ENCODE assay signal across 14 cellular contexts in genomic region chr17:28947639-28948038, GRCh38. TPM values are rescaled to one million over a fixed set of nuclear protein-coding genes. Genes with fewer than 3 reads are reported as not detected.
DNase-seq lines count a peak whose midpoint lies in the region; ATAC-seq and TF ChIP-seq lines count a peak whose summit lies in the region.
"Had no signal": no experiment of that assay in that cellular context is flagged by ENCODE, and none has a peak within 500 bp of the region (broad histone marks: within the 10 kb centered on the region; RNA-seq: fewer than 3 reads in every experiment).

No MANE protein-coding gene starts in this region.

- H3K27ac ChIP-seq in fibroblast of lung (ENCODE audit: insufficient read depth, low read length) (no peak overlapping the region), skeletal muscle tissue (ENCODE audit: low read depth, low read length) (peak overlapping the region; percentile 81)

- H3K9me3 ChIP-seq in T-helper 17 cell (ENCODE audit: control insufficient read depth, low read length, poor library complexity, severe bottlenecking) (no peaks in the 10 kb centered on the region), fibroblast of lung (ENCODE audit: control insufficient read depth, insufficient read depth, low read depth, low read length) (no peaks in the 10 kb centered on the region), skeletal muscle tissue (ENCODE audit: control insufficient read depth in 3 of 3, low read length in 3 of 3) (no peaks in the 10 kb centered on the region)

- POLR2A ChIA-PET in GM10248 (lab: Yijun Ruan, JAX), result no interaction called here

- H3K9ac ChIP-seq in fibroblast of lung (ENCODE audit: insufficient read depth, low read length), result no peak overlapping the region
- H3K9ac ChIP-seq in skeletal muscle tissue (ENCODE audit: low read depth in 1 of 3, low read length in 3 of 3), result peak overlapping the region in 2 of 3 donors; percentile 87 to 91

- CTCF ChIA-PET in GM10248 (lab: Yijun Ruan, JAX), result interaction anchor here (3.6 kb wide), 1 partner anchor 221 kb away, joined by 19 read pairs; the partner anchor contains the start of gene TLCD1

- H3K27me3 ChIP-seq in fibroblast of lung (ENCODE audit: control insufficient read depth, insufficient read depth, low read length) (no peaks in the 10 kb centered on the region), skeletal muscle tissue (ENCODE audit: control insufficient read depth in 3 of 3, insufficient read depth in 3 of 3, low read length in 3 of 3) (no peaks in the 10 kb centered on the region)

- peaks cover 81% of the 10 kb centered on the region for H3K79me2 ChIP-seq in fibroblast of lung (ENCODE audit: control insufficient read depth, insufficient read depth, low read length)

- no peaks in the 10 kb centered on the region for H3K9me3 Mint-ChIP-seq in T-helper 1 cell treated with Interleukin-12 subunit alpha and Interleukin-12 subunit beta and Interleukin-4 antibody, amounts not matched to agents 30 μg/mL and 1 μg/mL, for 36 hours

- H3K4me1 ChIP-seq in fibroblast of lung (ENCODE audit: control insufficient read depth, extremely low read depth, insufficient read depth, low read length) (peaks cover 8% of the 10 kb centered on the region), skeletal muscle tissue (ENCODE audit: control insufficient read depth in 3 of 3, insufficient read depth in 3 of 3, low read length in 3 of 3) (peaks cover 45 to 55% (median 47%) of the 10 kb centered on the region in 3 donors)

- no peak overlapping the region for H2AFZ ChIP-seq in fibroblast of lung (ENCODE audit: low read length)

- H3K4me2 ChIP-seq in fibroblast of lung (ENCODE audit: extremely low read depth, insufficient read depth, low read length), result peak overlapping the region; percentile 99

- H3K36me3 Mint-ChIP-seq in T-helper 1 cell treated with Interleukin-12 subunit alpha and Interleukin-12 subunit beta and Interleukin-4 antibody, amounts not matched to agents 30 μg/mL and 1 μg/mL, for 36 hours (ENCODE audit: low read depth), result peaks cover 40% of the 10 kb centered on the region
- H3K36me3 Mint-ChIP-seq in T-helper 17 cell (ENCODE audit: low read depth), result peaks cover 2% of the 10 kb centered on the region

- H3K27ac Mint-ChIP-seq in T-helper 1 cell treated with Interleukin-12 subunit alpha and Interleukin-12 subunit beta and Interleukin-4 antibody, amounts not matched to agents 30 μg/mL and 1 μg/mL, for 36 hours, result peak overlapping the region; percentile 8
- peak overlapping the region; percentile 98 for H3K27ac Mint-ChIP-seq in T-helper 17 cell

- no peaks in the 10 kb centered on the region for H3K27me3 Mint-ChIP-seq in T-helper 1 cell treated with Interleukin-12 subunit alpha and Interleukin-12 subunit beta and Interleukin-4 antibody, amounts not matched to agents 30 μg/mL and 1 μg/mL, for 36 hours (ENCODE audit: low read depth)
- no peaks in the 10 kb centered on the region for H3K27me3 Mint-ChIP-seq in T-helper 17 cell

- peak overlapping the region; percentile 95 for H3K4me3 Mint-ChIP-seq in T-helper 1 cell treated with Interleukin-12 subunit alpha and Interleukin-12 subunit beta and Interleukin-4 antibody, amounts not matched to agents 30 μg/mL and 1 μg/mL, for 36 hours
- peak overlapping the region; percentile 96 for H3K4me3 Mint-ChIP-seq in T-helper 17 cell

- ATAC-seq in T-helper 17 cell (no peak), HG03175 (IDR thresholded peaks at IDR 0.05; ENCODE audit: unreplicated experiment) (no peak), HG02981 (IDR thresholded peaks at IDR 0.05; ENCODE audit: unreplicated experiment) (no peak)
- ATAC-seq: esophagus mucosa had no signal

- H3K36me3 ChIP-seq in fibroblast of lung (ENCODE audit: control insufficient read depth, insufficient read depth, low read length), result no peaks in the 10 kb centered on the region
- no peaks in the 10 kb centered on the region for H3K36me3 ChIP-seq in skeletal muscle tissue (ENCODE audit: control insufficient read depth in 3 of 3, insufficient read depth in 3 of 3, low read length in 3 of 3)

- H4K20me1 ChIP-seq in fibroblast of lung (ENCODE audit: control insufficient read depth, extremely low read depth, insufficient read depth, low read length), result no peaks in the 10 kb centered on the region

- peak overlapping the region in 3 of 4 experiments; percentile 67 to 84 (median 81) for H3K4me3 ChIP-seq in fibroblast of lung (replicated peaks in 1 of 4; ENCODE audit: control extremely low read depth in 1 of 4, insufficient read depth in 1 of 4, low read depth in 3 of 4, low read length in 4 of 4)
- H3K4me3 ChIP-seq in skeletal muscle tissue (ENCODE audit: low read length in 3 of 3), result no peak overlapping the region

- peaks cover 39% of the 10 kb centered on the region for H3K4me1 Mint-ChIP-seq in T-helper 1 cell treated with Interleukin-12 subunit alpha and Interleukin-12 subunit beta and Interleukin-4 antibody, amounts not matched to agents 30 μg/mL and 1 μg/mL, for 36 hours (ENCODE audit: low read depth)
- peaks cover 31% of the 10 kb centered on the region for H3K4me1 Mint-ChIP-seq in T-helper 17 cell

- DNase-seq in T-helper 1 cell (no peak), T-helper 17 cell (no peak), fibroblast of lung (ENCODE audit: low read depth in 2 of 2) (no peak), GM10248 (ENCODE audit: extremely low spot score) (no peak)
- DNase-seq: ACHN; NK-92 treated with Interleukin-12 subunit alpha and Interleukin-12 subunit beta, amount 100 ng/mL, for 24 hours had no signal

- TF ChIP-seq CTCF in fibroblast of lung (conservative IDR thresholded peaks at IDR 0.05 in 1 of 2, IDR thresholded peaks at IDR 0.05 in 1 of 2; ENCODE audit: low read depth in 1 of 2, low read length in 2 of 2) (no peak), GM10248 (IDR thresholded peaks at IDR 0.05; ENCODE audit: control extremely low read depth, extremely low read depth, low read depth, missing control alignments) (no peak)

RNA-seq across cellular contexts. Expression of gene PHF12, which starts 3.7 kb away (rescaled TPM):
- total RNA-seq in T-helper 17 cell (100 to 1,000 TPM; 164 to 174 TPM), fibroblast of lung (9.0 and 14.2 TPM in 2 replicates), skeletal muscle tissue (8.9 TPM)
- polyA plus RNA-seq in fibroblast of lung, result 10.1 and 11.9 TPM in 2 replicates
- polyA plus RNA-seq in fibroblast of lung (2012), result 13.9 and 15.3 TPM in 2 replicates
- 117 and 121 TPM in 2 replicates for polyA minus RNA-seq in fibroblast of lung (ENCODE audit: low replicate concordance)

RNA-seq across cellular contexts. Expression of gene DHRS13, which starts 44.8 kb away (rescaled TPM):
- total RNA-seq in T-helper 17 cell, result 10 to 100 TPM; 21.0 TPM
- total RNA-seq in fibroblast of lung, result 6.9 and 7.8 TPM in 2 replicates
- 2.6 and 4.6 TPM in 2 replicates for polyA plus RNA-seq in fibroblast of lung
- polyA plus RNA-seq in fibroblast of lung (2012), result 1.1 and 2.9 TPM in 2 replicates
- 1.6 and 2.1 TPM in 2 replicates for polyA minus RNA-seq in fibroblast of lung (ENCODE audit: low replicate concordance)
- 5.7 TPM for total RNA-seq in skeletal muscle tissue

RNA-seq across cellular contexts. Expression of gene FLOT2, which starts 50.1 kb away (rescaled TPM):
- total RNA-seq in T-helper 17 cell, result 100 to 1,000 TPM; 132 to 147 TPM
- total RNA-seq in fibroblast of lung, result 39.8 and 48.9 TPM in 2 replicates
- polyA plus RNA-seq in fibroblast of lung, result 81.1 and 95.4 TPM in 2 replicates
- 90.5 and 106 TPM in 2 replicates for polyA plus RNA-seq in fibroblast of lung (2012)
- polyA minus RNA-seq in fibroblast of lung (ENCODE audit: low replicate concordance), result 265 and 289 TPM in 2 replicates
- total RNA-seq in skeletal muscle tissue, result 25.6 TPM

RNA-seq across cellular contexts. Expression of gene SEZ6, which starts 58.2 kb away (rescaled TPM):
- under 1 TPM; 0.35 to 0.47 TPM for total RNA-seq in T-helper 17 cell
- total RNA-seq in fibroblast of lung, result not detected in 2 replicates
- not detected in 2 replicates for polyA plus RNA-seq in fibroblast of lung
- not detected in 2 replicates for polyA plus RNA-seq in fibroblast of lung (2012)
- polyA minus RNA-seq in fibroblast of lung (ENCODE audit: low replicate concordance), result not detected in 2 replicates
- not detected for total RNA-seq in skeletal muscle tissue
- total RNA-seq: activated CD8-positive, alpha-beta memory T cell treated with anti-CD3 and anti-CD28 coated beads for 36 hours; esophagus mucosa; H4; HT-29 had no signal

Comparison
In these comparisons a context has a peak if more than half of its experiments do, and no peak if none do; other contexts are left out.
1. H3K4me3 ChIP-seq: peak in fibroblast of lung (3 of 4); none in skeletal muscle tissue (0 of 3).
2. RNA of gene PHF12, which starts 3.7 kb away (total RNA-seq): 164 to 174 TPM in T-helper 17 cell; 9.0 to 14.2 TPM in fibroblast of lung and 8.9 TPM in skeletal muscle tissue (single experiment); every median in the first group is over 10 times any median in the second.